ENCODE assay signal across 8 cellular contexts in the genomic region with DNA sequence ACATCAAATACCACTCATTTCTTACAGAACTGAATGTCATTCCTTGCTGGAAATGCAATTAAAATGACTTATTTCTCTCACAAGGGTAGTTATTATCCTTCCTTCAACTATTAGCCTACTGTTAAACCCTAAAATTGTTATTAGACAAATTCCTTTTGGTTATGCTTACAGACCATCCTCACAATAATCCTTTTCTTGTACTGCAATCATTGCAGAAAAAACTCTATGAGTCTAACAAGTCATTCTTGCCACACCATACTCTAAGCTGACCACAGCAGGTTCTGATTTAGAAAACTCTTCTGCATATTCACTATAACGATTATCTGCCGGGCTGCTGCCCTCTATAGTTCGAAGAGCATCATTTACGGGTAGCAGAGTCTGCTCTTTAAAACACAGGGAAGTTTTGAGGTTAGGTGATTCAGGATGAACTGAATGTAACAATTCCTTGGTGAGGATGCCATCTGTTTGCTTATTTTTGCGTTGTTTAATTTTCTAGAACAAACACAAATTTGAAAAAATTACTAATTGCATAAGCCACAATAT. TPM values are rescaled to one million over a fixed set of nuclear protein-coding genes. Genes with fewer than 3 reads are reported as not detected.
DNase-seq lines count a peak whose midpoint lies in the region; ATAC-seq and TF ChIP-seq lines count a peak whose summit lies in the region.

No MANE protein-coding gene starts in this region.

- DNase-seq in GM10248 (ENCODE audit: extremely low spot score) (peak; percentile 37), HEK293T (ENCODE audit: extremely low spot score) (peak; percentile 7), OCI-M1 (lab: John Stamatoyannopoulos, UW) (peak; percentile 51), globus pallidus (ENCODE audit: low spot score) (peak; percentile 88), transverse colon (no peak)
- no peak for DNase-seq in CD4-positive, alpha-beta T cell

- no peaks in the 10 kb centered on the region for H3K27me3 ChIP-seq in CD4-positive, alpha-beta T cell (ENCODE audit: control insufficient read depth, insufficient read depth, low read length)
- H3K27me3 ChIP-seq in transverse colon: no peaks in the 10 kb centered on the region

- H3K27ac Mint-ChIP-seq in CD4-positive, alpha-beta T cell: no peak overlapping the region

- H3K27me3 Mint-ChIP-seq in CD4-positive, alpha-beta T cell: no peaks in the 10 kb centered on the region

- H3K9me3 ChIP-seq in CD4-positive, alpha-beta T cell (ENCODE audit: control insufficient read depth, low read length): no peaks in the 10 kb centered on the region
- H3K9me3 ChIP-seq in transverse colon: no peaks in the 10 kb centered on the region

- H3K27ac ChIP-seq in CD4-positive, alpha-beta T cell (ENCODE audit: low read depth, low read length): no peak overlapping the region
- H3K27ac ChIP-seq in transverse colon: no peak overlapping the region

- WGBS in transverse colon (ENCODE audit: low coverage in 1 of 2), 2 donors: 43 to 48% methylated on average over 5 of the region's 5 CpGs

- ATAC-seq in HG03342 (IDR thresholded peaks at IDR 0.05; ENCODE audit: unreplicated experiment) (no peak), GM18873 (IDR thresholded peaks at IDR 0.05; ENCODE audit: low FRiP score, unreplicated experiment) (no peak)
- no peak for ATAC-seq in CD4-positive, alpha-beta T cell (ENCODE audit: poor library complexity)

- no peaks in the 10 kb centered on the region for H3K9me3 Mint-ChIP-seq in CD4-positive, alpha-beta T cell

- H3K4me1 ChIP-seq in transverse colon: peaks cover 0 to 18% (median 3%) of the 10 kb centered on the region in 4 donors

- CTCF ChIA-PET in GM10248 (lab: Yijun Ruan, JAX) (interaction anchor here (1.0 to 2.3 kb wide), 2 partner anchors 12 to 23 kb away, joined by 3 to 9 read pairs; no protein-coding TSS in a partner anchor), HEK293T (lab: Yijun Ruan, JAX) (no interaction called here)
- CTCF ChIA-PET in CD4-positive, alpha-beta T cell (lab: Charles Lee): no interaction called here

- in situ Hi-C loops in transverse colon (cut with MboI; ENCODE audit: low pct_ligation_motif_present in 1 of 4, low pct_unique_long_range_greater_than_20kb in 1 of 4, low sequenced_read_pairs in 3 of 4): no loop called here

- intact Hi-C loops in CD4-positive, alpha-beta T cell (cut with DNase I, micrococcal nuclease): no loop called here
- intact Hi-C loops in transverse colon (cut with DNase I; ENCODE audit: low total_unique reads): no loop called here

- TF ChIP-seq POLR2A in transverse colon (IDR thresholded peaks at IDR 0.05): no peak

- no peaks in the 10 kb centered on the region for H3K4me1 Mint-ChIP-seq in CD4-positive, alpha-beta T cell (ENCODE audit: low read depth)

- no peak for TF ChIP-seq EP300 in transverse colon (IDR thresholded peaks at IDR 0.05; ENCODE audit: low read depth)

- H3K4me3 ChIP-seq in transverse colon: no peak overlapping the region

- POLR2A ChIA-PET in GM10248 (lab: Yijun Ruan, JAX): no interaction called here
- POLR2A ChIA-PET in HEK293T (lab: Yijun Ruan, JAX): no interaction called here
- POLR2A ChIA-PET in CD4-positive, alpha-beta T cell (lab: Charles Lee): no interaction called here

- H3K36me3 Mint-ChIP-seq in CD4-positive, alpha-beta T cell (ENCODE audit: low read depth): peaks cover 94% of the 10 kb centered on the region

- TF ChIP-seq CTCF in GM10248 (IDR thresholded peaks at IDR 0.05; ENCODE audit: control extremely low read depth, extremely low read depth, low read depth, missing control alignments) (peak; percentile 60), transverse colon (IDR thresholded peaks at IDR 0.05) (no peak)
- no peak for TF ChIP-seq CTCF in CD4-positive, alpha-beta T cell (IDR thresholded peaks at IDR 0.05)

- peaks cover 0 to 30% (median 2%) of the 10 kb centered on the region in 4 donors for H3K36me3 ChIP-seq in transverse colon

- H3K4me3 Mint-ChIP-seq in CD4-positive, alpha-beta T cell: no peak overlapping the region

TF ChIP-seq in HEK293T, 16 proteins besides CTCF, POLR2A, EP300 and RAD21:
- TF ChIP-seq ZNF384 (IDR thresholded peaks at IDR 0.05) (no peak), PKNOX1 (IDR thresholded peaks at IDR 0.05) (no peak), ARNT (IDR thresholded peaks at IDR 0.05) (no peak), ELF4 (IDR thresholded peaks at IDR 0.05) (no peak), NFRKB (IDR thresholded peaks at IDR 0.05) (no peak), L3MBTL2 (conservative IDR thresholded peaks at IDR 0.05) (no peak), FOXA1 (IDR thresholded peaks at IDR 0.05) (no peak)
TF ChIP-seq in HEK293T: peak in this region for 0.

RNA-seq across cellular contexts. Expression of gene MTMR6, which starts 38.2 kb away (rescaled TPM):
- total RNA-seq in CD4-positive, alpha-beta T cell: 10 to 100 TPM; 33.3 to 34.2 TPM
- total RNA-seq in transverse colon: 10 to 100 TPM in 2 of 4 donors, 1 to 10 TPM in 2; 6.4 to 16.4 (median 11.9) TPM

RNA-seq across cellular contexts. Expression of gene NUP58, which starts 52.4 kb away (rescaled TPM):
- total RNA-seq in CD4-positive, alpha-beta T cell: 10 to 100 TPM; 56.5 to 60.9 TPM
- 100 to 1,000 TPM in 2 of 4 donors, 10 to 100 TPM in 2; 33.0 to 142 (median 84.2) TPM for total RNA-seq in transverse colon

Comparison
In these comparisons a context has a peak if more than half of its experiments do, and no peak if none do; other contexts are left out.
1. DNase-seq: peak in GM10248 (single experiment), HEK293T (single experiment), OCI-M1 (single experiment) and globus pallidus (single experiment); none in CD4-positive, alpha-beta T cell (0 of 10) and transverse colon (single experiment).